ENCODE assay signal across 17 cellular contexts in genomic region chr1:234715252-234715945, GRCh38.
A peak's percentile ranks its signal among the peaks of the same experiment; 100 is the strongest.
DNase-seq lines count a peak whose midpoint lies in the region; ATAC-seq and TF ChIP-seq lines count a peak whose summit lies in the region.
"Had no signal": no experiment of that assay in that cellular context is flagged by ENCODE, and none has a peak within 500 bp of the region (broad histone marks: within the 10 kb centered on the region; RNA-seq: fewer than 3 reads in every experiment).

No MANE protein-coding gene starts in this region.

- no peak for TF ChIP-seq EP300 in esophagus muscularis mucosa (IDR thresholded peaks at IDR 0.05)

- H3K4me3 ChIP-seq in Loucy (ENCODE audit: low read length, poor library complexity, severe bottlenecking): no peak overlapping the region
- no peak overlapping the region for H3K4me3 ChIP-seq in esophagus muscularis mucosa
- H3K4me3 ChIP-seq in mucosa of descending colon: no peak overlapping the region
- no peak overlapping the region for H3K4me3 ChIP-seq in body of pancreas
- H3K4me3 ChIP-seq: SJSA1 had no signal

- H3K4me3 Mint-ChIP-seq in stimulated activated effector memory CD8-positive, alpha-beta T cell treated with anti-CD3 and anti-CD28 coated beads, Interleukin-12 subunit alpha, Interleukin-12 subunit beta, amount 100 ng/mL, for 72 hours: no peak overlapping the region
- H3K4me3 Mint-ChIP-seq: activated CD4-positive, alpha-beta T cell treated with anti-CD3 and anti-CD28 coated beads, Interleukin-2, amount 10 ng/mL, durations not matched to agents 7 days and 5 days; B cell; stimulated activated naive B cell treated with anti-CD40 and anti-IgM and Interleukin-4, amounts not matched to agents 10 μg/mL and 1 μg/mL and 100 μg/mL, for 72 hours had no signal

- no peaks in the 10 kb centered on the region for H3K9me3 Mint-ChIP-seq in stimulated activated effector memory CD8-positive, alpha-beta T cell treated with anti-CD3 and anti-CD28 coated beads, Interleukin-12 subunit alpha, Interleukin-12 subunit beta, amount 100 ng/mL, for 72 hours
- H3K9me3 Mint-ChIP-seq: activated CD4-positive, alpha-beta T cell treated with anti-CD3 and anti-CD28 coated beads, Interleukin-2, amount 10 ng/mL, durations not matched to agents 7 days and 5 days; stimulated activated naive B cell treated with anti-CD40 and anti-IgM and Interleukin-4, amounts not matched to agents 10 μg/mL and 1 μg/mL and 100 μg/mL, for 72 hours had no signal

- H3K27ac ChIP-seq in esophagus muscularis mucosa (replicated peaks in 1 of 4): peak overlapping the region; percentile 91 to 98 (median 98)
- H3K27ac ChIP-seq in body of pancreas: no peak overlapping the region
- H3K27ac ChIP-seq: SJSA1 had no signal

- H3K79me2 ChIP-seq in Loucy (ENCODE audit: insufficient read depth, low read length): no peaks in the 10 kb centered on the region

- H2AFZ ChIP-seq in Loucy (ENCODE audit: low read length): peak overlapping the region; percentile 17

- 61% methylated on average over 9 of the region's 9 CpGs for WGBS in esophagus muscularis mucosa
- WGBS in body of pancreas, 2 donors: 82 to 88% methylated on average over 9 of the region's 9 CpGs

- H3K27me3 ChIP-seq in Loucy (ENCODE audit: insufficient read depth, low read length, poor library complexity, severe bottlenecking): no peaks in the 10 kb centered on the region
- H3K27me3 ChIP-seq in esophagus muscularis mucosa: no peaks in the 10 kb centered on the region
- H3K27me3 ChIP-seq in body of pancreas: no peaks in the 10 kb centered on the region
- H3K27me3 ChIP-seq: SJSA1 had no signal

- H4K20me1 ChIP-seq in Loucy (ENCODE audit: insufficient read depth, low read length, poor library complexity, severe bottlenecking): no peaks in the 10 kb centered on the region

- no peak overlapping the region for H3K9ac ChIP-seq in Loucy (ENCODE audit: low read depth, low read length, poor library complexity, severe bottlenecking)

- TF ChIP-seq POLR2A in esophagus muscularis mucosa (IDR thresholded peaks at IDR 0.05; ENCODE audit: low read depth) (no peak), body of pancreas (IDR thresholded peaks at IDR 0.05) (no peak)

- TF ChIP-seq CTCF in Loucy (conservative IDR thresholded peaks at IDR 0.05; ENCODE audit: low read length) (no peak), esophagus muscularis mucosa (IDR thresholded peaks at IDR 0.05) (no peak), mucosa of descending colon (IDR thresholded peaks at IDR 0.05) (no peak), body of pancreas (IDR thresholded peaks at IDR 0.05) (no peak)

- no peaks in the 10 kb centered on the region for H3F3A ChIP-seq in Loucy (ENCODE audit: low read depth)

- H3K36me3 ChIP-seq in Loucy (ENCODE audit: insufficient read depth, low read length): no peaks in the 10 kb centered on the region
- no peaks in the 10 kb centered on the region for H3K36me3 ChIP-seq in esophagus muscularis mucosa
- H3K36me3 ChIP-seq in mucosa of descending colon (ENCODE audit: low read depth): no peaks in the 10 kb centered on the region
- no peaks in the 10 kb centered on the region for H3K36me3 ChIP-seq in body of pancreas (replicated peaks in 1 of 2; ENCODE audit: insufficient read depth in 1 of 2, low read depth in 2 of 2)
- H3K36me3 ChIP-seq: SJSA1 had no signal

- H3K4me2 ChIP-seq in Loucy (ENCODE audit: low read depth, low read length, poor library complexity, severe bottlenecking): no peak overlapping the region

- H3K36me3 Mint-ChIP-seq in stimulated activated effector memory CD8-positive, alpha-beta T cell treated with anti-CD3 and anti-CD28 coated beads, Interleukin-12 subunit alpha, Interleukin-12 subunit beta, amount 100 ng/mL, for 72 hours: no peaks in the 10 kb centered on the region
- H3K36me3 Mint-ChIP-seq: stimulated activated naive B cell treated with anti-CD40 and anti-IgM and Interleukin-4, amounts not matched to agents 10 μg/mL and 1 μg/mL and 100 μg/mL, for 72 hours had no signal

- no peaks in the 10 kb centered on the region for H3K9me2 ChIP-seq in Loucy (replicated peaks; ENCODE audit: low read depth, low read length)

- intact Hi-C loops in esophagus muscularis mucosa (cut with DNase I) (no loop called here), mucosa of descending colon (cut with DNase I, micrococcal nuclease) (loop anchor here in 1 of 2 donors (5.0 to 10.0 kb wide), 2 partner anchors 247 to 359 kb away; no protein-coding TSS in a partner anchor), body of pancreas (cut with DNase I) (loop anchor here (5.0 kb wide), 1 partner anchor 33 kb away; no protein-coding TSS in a partner anchor)

- no peaks in the 10 kb centered on the region for H3K9me3 ChIP-seq in Loucy (ENCODE audit: insufficient read depth, low read depth, low read length)
- no peaks in the 10 kb centered on the region for H3K9me3 ChIP-seq in esophagus muscularis mucosa
- no peaks in the 10 kb centered on the region for H3K9me3 ChIP-seq in mucosa of descending colon
- no peaks in the 10 kb centered on the region for H3K9me3 ChIP-seq in body of pancreas
- H3K9me3 ChIP-seq: SJSA1 had no signal

- ATAC-seq in mucosa of descending colon (peak; percentile 51), GM21786 (IDR thresholded peaks at IDR 0.05; ENCODE audit: unreplicated experiment) (no peak), body of pancreas (no peak), HG02763 (IDR thresholded peaks at IDR 0.05; ENCODE audit: unreplicated experiment) (no peak)
- no peak for ATAC-seq in stimulated activated effector memory CD8-positive, alpha-beta T cell treated with anti-CD3 and anti-CD28 coated beads, Interleukin-12 subunit alpha, Interleukin-12 subunit beta, amount 100 ng/mL, for 72 hours
- ATAC-seq: stimulated activated naive B cell treated with anti-CD40 and anti-IgM and Interleukin-4, amounts not matched to agents 10 μg/mL and 1 μg/mL and 100 μg/mL, for 72 hours had no signal

- H3K27ac Mint-ChIP-seq in stimulated activated effector memory CD8-positive, alpha-beta T cell treated with anti-CD3 and anti-CD28 coated beads, Interleukin-12 subunit alpha, Interleukin-12 subunit beta, amount 100 ng/mL, for 72 hours: peak overlapping the region; percentile 29
- H3K27ac Mint-ChIP-seq: activated CD4-positive, alpha-beta T cell treated with anti-CD3 and anti-CD28 coated beads, Interleukin-2, amount 10 ng/mL, durations not matched to agents 7 days and 5 days; B cell; stimulated activated naive B cell treated with anti-CD40 and anti-IgM and Interleukin-4, amounts not matched to agents 10 μg/mL and 1 μg/mL and 100 μg/mL, for 72 hours had no signal

- H3K4me1 ChIP-seq in Loucy (ENCODE audit: insufficient read depth, low read length, poor library complexity, severe bottlenecking) (peaks cover 51% of the 10 kb centered on the region), esophagus muscularis mucosa (peaks cover 53 to 64% (median 57%) of the 10 kb centered on the region in 4 donors), mucosa of descending colon (ENCODE audit: low read depth) (peaks cover 53% of the 10 kb centered on the region), body of pancreas (peaks cover 48% of the 10 kb centered on the region)

- DNase-seq in esophagus muscularis mucosa (ENCODE audit: extremely low spot score) (no peak), mucosa of descending colon (peak in 1 of 3 donors; percentile 74), body of pancreas (no peak), amygdala (lab: John Stamatoyannopoulos, UW) (no peak)
- no peak for DNase-seq in stimulated activated effector memory CD8-positive, alpha-beta T cell treated with anti-CD3 and anti-CD28 coated beads, Interleukin-12 subunit alpha, Interleukin-12 subunit beta, amount 100 ng/mL, for 72 hours (ENCODE audit: low spot score in 2 of 2)
- DNase-seq: activated CD4-positive, alpha-beta T cell treated with anti-CD3 and anti-CD28 coated beads, Interleukin-2, amount 10 ng/mL, durations not matched to agents 7 days and 5 days; activated T-cell treated with anti-CD3 and anti-CD28 coated beads, Interleukin-2, amount 50 U/mL, for 48 hours; MV-4-11; NCI-H2081; stimulated activated CD4-positive, alpha-beta T cell treated with anti-CD3 and anti-CD28 coated beads, Interleukin-4, amount 100 ng/mL, for 4 hours; stimulated activated naive B cell treated with anti-CD40 and anti-IgM and Interleukin-4, amounts not matched to agents 10 μg/mL and 1 μg/mL and 100 μg/mL, for 72 hours; T1000 had no signal

- no peaks in the 10 kb centered on the region for H3K4me1 Mint-ChIP-seq in stimulated activated effector memory CD8-positive, alpha-beta T cell treated with anti-CD3 and anti-CD28 coated beads, Interleukin-12 subunit alpha, Interleukin-12 subunit beta, amount 100 ng/mL, for 72 hours
- H3K4me1 Mint-ChIP-seq: B cell; stimulated activated naive B cell treated with anti-CD40 and anti-IgM and Interleukin-4, amounts not matched to agents 10 μg/mL and 1 μg/mL and 100 μg/mL, for 72 hours had no signal

Comparison
In these comparisons a context has a peak if more than half of its experiments do, and no peak if none do; other contexts are left out.
1. H3K27ac ChIP-seq: peak in esophagus muscularis mucosa (4 of 4); none in body of pancreas (0 of 4).